ENCODE assay signal across 18 cellular contexts in the genomic region with DNA sequence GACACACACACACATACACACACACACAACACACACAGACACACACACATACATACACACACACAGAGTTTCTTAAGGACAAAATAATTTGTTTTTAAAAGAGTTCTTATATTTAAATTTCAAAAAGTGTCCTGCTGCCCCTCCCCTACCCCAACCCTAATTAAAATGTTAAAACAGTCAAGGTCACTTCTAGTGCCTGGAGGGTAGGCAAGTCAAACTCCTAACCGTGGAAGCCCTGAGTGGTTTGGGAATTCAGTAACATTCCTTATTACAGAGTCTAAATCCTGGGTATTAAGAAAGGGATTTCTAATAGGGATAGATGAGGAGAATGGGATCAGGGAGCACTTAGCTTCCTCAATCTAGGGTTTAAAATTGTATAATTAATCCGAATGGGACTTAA.
"Had no signal": no experiment of that assay in that cellular context is flagged by ENCODE, and none has a peak within 500 bp of the region (broad histone marks: within the 10 kb centered on the region; RNA-seq: fewer than 3 reads in every experiment).

No MANE protein-coding gene starts in this region.

- DNase-seq: colonic mucosa; dermis blood vessel endothelial cell; dorsolateral prefrontal cortex; effector CD4-positive, alpha-beta T cell; effector memory CD4-positive, alpha-beta T cell; foreskin keratinocyte; heart left ventricle; left cardiac atrium; left lung; left ventricle myocardium superior; lower lobe of right lung; mesenchymal stem cell; mucosa of descending colon; naive B cell had no signal

- H3K27ac ChIP-seq: colonic mucosa, dorsolateral prefrontal cortex, esophagus muscularis mucosa, foreskin keratinocyte, gastroesophageal sphincter, heart left ventricle, hepatocyte, left lung, lower lobe of right lung had no signal

- H3K9me3 Mint-ChIP-seq: mesothelial cell of epicardium had no signal

- H3K4me2 ChIP-seq: hepatocyte had no signal

- H3K36me3 ChIP-seq: colonic mucosa, esophagus muscularis mucosa, gastroesophageal sphincter, heart left ventricle, left lung, lower lobe of right lung had no signal

- H3K27me3 ChIP-seq: colonic mucosa, dorsolateral prefrontal cortex, esophagus muscularis mucosa, foreskin keratinocyte, gastroesophageal sphincter, heart left ventricle, hepatocyte, left lung had no signal

- ATAC-seq: foreskin keratinocyte, gastroesophageal sphincter, heart left ventricle, left cardiac atrium, left lung, left ventricle myocardium superior, lower lobe of right lung, mucosa of descending colon had no signal

- H3K4me1 Mint-ChIP-seq: naive B cell had no signal

- H3K79me2 ChIP-seq: hepatocyte had no signal

- H3K9me3 ChIP-seq: colonic mucosa, esophagus muscularis mucosa, gastroesophageal sphincter, heart left ventricle, left lung, lower lobe of right lung, mucosa of descending colon had no signal

- H3K36me3 Mint-ChIP-seq: mesothelial cell of epicardium, naive B cell had no signal

- H3K4me1 ChIP-seq: colonic mucosa, esophagus muscularis mucosa, foreskin keratinocyte, gastroesophageal sphincter, left lung, lower lobe of right lung had no signal

- H3K27ac Mint-ChIP-seq: mesothelial cell of epicardium had no signal

- H2AFZ ChIP-seq: hepatocyte had no signal

- H3K4me3 ChIP-seq: colonic mucosa, dorsolateral prefrontal cortex, esophagus muscularis mucosa, gastroesophageal sphincter, heart left ventricle, hepatocyte, left lung, lower lobe of right lung, mucosa of descending colon had no signal

- H3K4me3 Mint-ChIP-seq: mesothelial cell of epicardium, naive B cell had no signal
